Comparison of ENCODE assay signal across 9 cellular contexts in genomic region chr3:140972833-140973232, GRCh38. TPM values are rescaled to one million over a fixed set of nuclear protein-coding genes. Genes with fewer than 3 reads are reported as not detected.
DNase-seq lines count a peak whose midpoint lies in the region; ATAC-seq, FAIRE-seq and TF ChIP-seq lines count a peak whose summit lies in the region.
"Had no signal": no experiment of that assay in that cellular context is flagged by ENCODE, and none has a peak within 500 bp of the region (broad histone marks: within the 10 kb centered on the region; RNA-seq: fewer than 3 reads in every experiment).

No MANE protein-coding gene starts in this region.

- no peaks in the 10 kb centered on the region for H3K4me1 Mint-ChIP-seq in Caco-2 (ENCODE audit: low read depth, unreplicated experiment)
- no peaks in the 10 kb centered on the region for H3K4me1 Mint-ChIP-seq in WTC11
- H3K4me1 Mint-ChIP-seq: activated B cell treated with CpG ODN at 0.5 μM for 24 hours had no signal

- peaks cover 8% of the 10 kb centered on the region; the same call in 1 of the 2 replicates for H4K20me1 ChIP-seq in HepG2 (ENCODE audit: insufficient read depth, low read length)

- TF ChIP-seq CTCF in Caco-2 (IDR thresholded peaks at IDR 0.05; ENCODE audit: insufficient read depth in 1 of 2, low read depth in 1 of 2, low read length in 1 of 2, severe bottlenecking in 1 of 2, unreplicated experiment in 1 of 2) (peak; percentile 27 to 36), WTC11 (IDR thresholded peaks at IDR 0.05) (no peak), HepG2 (CRISPR knock-in tag; IDR thresholded peaks at IDR 0.05) (peak; percentile 34), coronary artery (IDR thresholded peaks at IDR 0.05) (no peak)

- CTCF ChIA-PET in Caco-2 (lab: Charles Lee) (no interaction called here), HEK293T (lab: Yijun Ruan, JAX) (no interaction called here), WTC11 (lab: Charles Lee) (interaction anchor here (1.4 kb wide), 1 partner anchor 142 kb away, joined by 3 read pairs; no protein-coding TSS in a partner anchor), HepG2 (lab: Yijun Ruan, JAX; ENCODE audit: low intra/inter-chr PET ratio, low total read pairs) (interaction anchor here (2.0 kb wide), 2 partner anchors 50 to 74 kb away, joined by 12 to 21 read pairs; no protein-coding TSS in a partner anchor)

- H3K4me3 Mint-ChIP-seq in Caco-2 (ENCODE audit: unreplicated experiment) = no peak overlapping the region
- H3K4me3 Mint-ChIP-seq in WTC11 = no peak overlapping the region
- H3K4me3 Mint-ChIP-seq: activated B cell treated with CpG ODN at 0.5 μM for 24 hours had no signal

- H3K9ac ChIP-seq in HepG2 (ENCODE audit: insufficient read depth, low read depth, low read length) = no peak overlapping the region

- H3K36me3 Mint-ChIP-seq in Caco-2 (ENCODE audit: insufficient read depth, unreplicated experiment) (peaks cover 57% of the 10 kb centered on the region), WTC11 (peaks cover 36% of the 10 kb centered on the region)

- H3K4me1 ChIP-seq in Caco-2 (no peaks in the 10 kb centered on the region), HepG2 (ENCODE audit: insufficient read depth, low read length) (peaks cover 12% of the 10 kb centered on the region; the same call in 1 of the 2 replicates)

- H3K9me3 ChIP-seq in Caco-2 (no peaks in the 10 kb centered on the region), HepG2 (ENCODE audit: low read length) (no peaks in the 10 kb centered on the region)

- H3K36me3 ChIP-seq in Caco-2 (ENCODE audit: control insufficient read depth, insufficient read depth, low read length) (no peaks in the 10 kb centered on the region; the same call in 1 of the 2 replicates), HepG2 (replicated peaks in 1 of 2; ENCODE audit: control insufficient read depth in 1 of 2, insufficient read depth in 2 of 2, low read length in 2 of 2) (peaks cover 10 to 47% of the 10 kb centered on the region in 2 experiments)

- in situ Hi-C loops in HepG2 (cut with HindIII; ENCODE audit: extremely low pct_ligation_motif_present, low pct_unique_long_range_greater_than_20kb) = loop anchor here (10.0 kb wide), 1 partner anchor 48 kb away; no protein-coding TSS in a partner anchor

- H3K27me3 ChIP-seq in Caco-2 (replicated peaks; ENCODE audit: control insufficient read depth, insufficient read depth, low read length) (no peaks in the 10 kb centered on the region), HepG2 (ENCODE audit: control insufficient read depth in 1 of 2, insufficient read depth in 2 of 2, low read length in 2 of 2) (no peaks in the 10 kb centered on the region)

- H3K27me3 Mint-ChIP-seq in Caco-2 (ENCODE audit: insufficient read depth, unreplicated experiment) = no peaks in the 10 kb centered on the region
- H3K27me3 Mint-ChIP-seq in WTC11 (ENCODE audit: low read depth) = no peaks in the 10 kb centered on the region
- H3K27me3 Mint-ChIP-seq: activated B cell treated with CpG ODN at 0.5 μM for 24 hours had no signal

- ATAC-seq in WTC11 (peak; percentile 46; the same call in 1 of the 2 replicates), HepG2 (peak; percentile 71), GM21825 (IDR thresholded peaks at IDR 0.05; ENCODE audit: unreplicated experiment) (no peak), HG03280 (IDR thresholded peaks at IDR 0.05; ENCODE audit: unreplicated experiment) (no peak)

- no peak for TF ChIP-seq POLR2A in HepG2 (IDR thresholded peaks at IDR 0.05; ENCODE audit: insufficient read depth in 1 of 2, low read depth in 2 of 2, low read length in 2 of 2)

- no peak for TF ChIP-seq EP300 in HepG2 (IDR thresholded peaks at IDR 0.05; ENCODE audit: low read depth in 2 of 2, low read length in 2 of 2)
- no peak for TF ChIP-seq EP300 in HepG2 (CRISPR knock-in tag; IDR thresholded peaks at IDR 0.05; ENCODE audit: borderline replicate concordance)

- H3K9me3 Mint-ChIP-seq in Caco-2 (ENCODE audit: unreplicated experiment) (no peaks in the 10 kb centered on the region), WTC11 (no peaks in the 10 kb centered on the region)
- H3K9me3 Mint-ChIP-seq: activated B cell treated with CpG ODN at 0.5 μM for 24 hours had no signal

- H2AFZ ChIP-seq in HepG2 (ENCODE audit: low read length) = no peak overlapping the region

- H3K79me2 ChIP-seq in HepG2 (ENCODE audit: insufficient read depth, low read length) = no peaks in the 10 kb centered on the region

- no peak for FAIRE-seq in HepG2 (lab: Jason Lieb, UNC)

- intact Hi-C loops in Caco-2 (cut with micrococcal nuclease; ENCODE audit: unreplicated experiment) = loop anchor here (1.0 to 2.0 kb wide), 3 partner anchors 30 to 75 kb away; no protein-coding TSS in a partner anchor
- intact Hi-C loops in HepG2 (cut with micrococcal nuclease; ENCODE audit: unreplicated experiment) = loop anchor here (1.0 kb wide), 2 partner anchors 51 to 75 kb away; no protein-coding TSS in a partner anchor

- POLR2A ChIA-PET in Caco-2 (lab: Charles Lee) (no interaction called here), HEK293T (lab: Yijun Ruan, JAX) (no interaction called here), WTC11 (lab: Charles Lee) (no interaction called here), HepG2 (lab: Yijun Ruan, JAX) (no interaction called here)

- H3K4me3 ChIP-seq in Caco-2 (ENCODE audit: low read depth, low read length) (no peak overlapping the region), HepG2 (replicated peaks in 1 of 3; ENCODE audit: insufficient read depth in 1 of 3, low read depth in 2 of 3, low read length in 3 of 3) (no peak overlapping the region), coronary artery (no peak overlapping the region)

- DNase-seq in Caco-2 (no peak), HEK293T (ENCODE audit: extremely low spot score) (peak; percentile 11), WTC11 (ENCODE audit: low spot score) (no peak), HepG2 (ENCODE audit: low spot score) (peak; percentile 41), retina (no peak), coronary artery (ENCODE audit: low spot score) (no peak)
- DNase-seq: activated B cell treated with CpG ODN at 0.5 μM for 24 hours had no signal

- no peak for TF ChIP-seq RAD21 in HepG2 (CRISPR knock-in tag; IDR thresholded peaks at IDR 0.05)

- no peak overlapping the region for H3K27ac ChIP-seq in HepG2 (ENCODE audit: extremely low read length, insufficient read depth, low read length)
- no peak overlapping the region for H3K27ac ChIP-seq in coronary artery

- BruUV-seq in Caco-2 (replicated peaks; lab: Mats Ljungman, UMichigan) (no TSS peak), HepG2 (replicated peaks; lab: Mats Ljungman, UMichigan) (no TSS peak)

- no peak overlapping the region for H3K4me2 ChIP-seq in HepG2 (ENCODE audit: low read depth, low read length)

- H3K27ac Mint-ChIP-seq in Caco-2 (ENCODE audit: unreplicated experiment) (no peak overlapping the region), WTC11 (no peak overlapping the region)
- H3K27ac Mint-ChIP-seq: activated B cell treated with CpG ODN at 0.5 μM for 24 hours had no signal

TF ChIP-seq in HEK293T, 16 proteins besides CTCF, POLR2A, EP300 and RAD21 (continues in another document):
- TF ChIP-seq LEF1 (IDR thresholded peaks at IDR 0.05; ENCODE audit: borderline replicate concordance) (no peak), L3MBTL2 (conservative IDR thresholded peaks at IDR 0.05) (no peak)

TF ChIP-seq in WTC11, 78 proteins besides CTCF, POLR2A, EP300 and RAD21 (continues in another document):
- TF ChIP-seq KAT7 (CRISPR knock-in tag; IDR thresholded peaks at IDR 0.05; ENCODE audit: borderline replicate concordance) (no peak), JUN (CRISPR knock-in tag; IDR thresholded peaks at IDR 0.05) (no peak)

TF ChIP-seq in HepG2, 621 proteins besides CTCF, POLR2A, EP300 and RAD21 (continues in another document):
- TF ChIP-seq STAG1 (CRISPR knock-in tag; IDR thresholded peaks at IDR 0.05) (peak; percentile 40), ZNF136 (CRISPR knock-in tag; IDR thresholded peaks at IDR 0.05; ENCODE audit: low read depth) (no peak), SNRNP70 (IDR thresholded peaks at IDR 0.05; ENCODE audit: low read depth, low read length) (no peak), HOXD1 (CRISPR knock-in tag; IDR thresholded peaks at IDR 0.05) (no peak), CREB3 (CRISPR knock-in tag; IDR thresholded peaks at IDR 0.05) (no peak), ZNF292 (CRISPR knock-in tag; IDR thresholded peaks at IDR 0.05; ENCODE audit: borderline replicate concordance, low read depth) (no peak)

RNA-seq across cellular contexts. Expression of gene SLC25A36, which starts 31.2 kb away (rescaled TPM):
- 150 and 167 TPM in 2 replicates for total RNA-seq in Caco-2 (2022)
- 78.4 to 83.6 TPM (median 83.0 TPM) in 3 replicates for total RNA-seq in WTC11 (2021)
- 30.6 and 34.6 TPM in 2 replicates for total RNA-seq in HepG2 (2016; rRNA removed; fragmentation: Illumina TruSeq; extraction: Trizol)
- 9.3 and 10.0 TPM in 2 replicates for total RNA-seq in HepG2 (2016; cell fraction: cytosol; rRNA removed; fragmentation: Illumina TruSeq; extraction: Trizol; ENCODE audit: low read depth)
- 31.1 and 38.4 TPM in 2 replicates for total RNA-seq in HepG2 (2016; cell fraction: insoluble cytoplasmic fraction; rRNA removed; fragmentation: Illumina TruSeq; extraction: Trizol)
- total RNA-seq in HepG2 (2016; cell fraction: membrane; rRNA removed; fragmentation: Illumina TruSeq; extraction: Trizol) = 27.8 and 28.9 TPM in 2 replicates
- 104 and 106 TPM in 2 replicates for total RNA-seq in HepG2 (2016; cell fraction: nucleus; rRNA removed; fragmentation: Illumina TruSeq; extraction: Trizol)
- 65.9 and 85.6 TPM in 2 replicates for polyA plus RNA-seq in HepG2 (2011; rRNA removed)
- polyA plus RNA-seq in HepG2 (2011; cell fraction: cytosol; rRNA removed) = 21.5 and 30.1 TPM in 2 replicates
- 95.3 and 126 TPM in 2 replicates for polyA plus RNA-seq in HepG2 (2011; cell fraction: nucleus; rRNA removed)
- 58.4 and 60.7 TPM in 2 replicates for polyA plus RNA-seq in HepG2 (2012)
- polyA plus RNA-seq in HepG2 (2016; cell fraction: cytosol; fragmentation: Illumina TruSeq; extraction: Trizol; ENCODE audit: low read depth) = 3.1 and 3.8 TPM in 2 replicates
- polyA plus RNA-seq in HepG2 (2016; cell fraction: insoluble cytoplasmic fraction; fragmentation: Illumina TruSeq; extraction: Trizol; ENCODE audit: low read depth) = 28.8 and 29.2 TPM in 2 replicates
- 9.1 and 10.2 TPM in 2 replicates for polyA plus RNA-seq in HepG2 (2016; cell fraction: membrane; fragmentation: Illumina TruSeq; extraction: Trizol; ENCODE audit: low read depth)
- polyA plus RNA-seq in HepG2 (2016; cell fraction: nucleus; fragmentation: Illumina TruSeq; extraction: Trizol; ENCODE audit: insufficient read depth, low read depth) = 125 and 132 TPM in 2 replicates
- 36.1 and 65.1 TPM in 2 replicates for polyA minus RNA-seq in HepG2 (2011; rRNA and poly(A)+ RNA removed; ENCODE audit: low replicate concordance)
- 42.8 and 49.8 TPM in 2 replicates for polyA minus RNA-seq in HepG2 (2011; cell fraction: cytosol; rRNA and poly(A)+ RNA removed)
- 350 and 400 TPM in 2 replicates for polyA minus RNA-seq in HepG2 (2011; cell fraction: nucleus; rRNA and poly(A)+ RNA removed)

Comparison
In these comparisons a context has a peak if more than half of its experiments do, and no peak if none do; other contexts are left out.
1. DNase-seq: peak in HEK293T (single experiment) and HepG2 (single experiment); none in Caco-2 (0 of 2), WTC11 (single experiment), retina (single experiment) and coronary artery (single experiment).
2. CTCF ChIP-seq: peak in Caco-2 (2 of 2) and HepG2 (single experiment); none in WTC11 (single experiment) and coronary artery (single experiment).
3. ATAC-seq: peak in WTC11 (single experiment) and HepG2 (single experiment); none in GM21825 (single experiment) and HG03280 (single experiment).
4. CTCF ChIA-PET loops: an anchor here in WTC11 (1.4 kb wide) and HepG2 (2.0 kb wide); none called in Caco-2 and HEK293T.